8 cellular contexts compared by ENCODE assay signal in the genomic region with DNA sequence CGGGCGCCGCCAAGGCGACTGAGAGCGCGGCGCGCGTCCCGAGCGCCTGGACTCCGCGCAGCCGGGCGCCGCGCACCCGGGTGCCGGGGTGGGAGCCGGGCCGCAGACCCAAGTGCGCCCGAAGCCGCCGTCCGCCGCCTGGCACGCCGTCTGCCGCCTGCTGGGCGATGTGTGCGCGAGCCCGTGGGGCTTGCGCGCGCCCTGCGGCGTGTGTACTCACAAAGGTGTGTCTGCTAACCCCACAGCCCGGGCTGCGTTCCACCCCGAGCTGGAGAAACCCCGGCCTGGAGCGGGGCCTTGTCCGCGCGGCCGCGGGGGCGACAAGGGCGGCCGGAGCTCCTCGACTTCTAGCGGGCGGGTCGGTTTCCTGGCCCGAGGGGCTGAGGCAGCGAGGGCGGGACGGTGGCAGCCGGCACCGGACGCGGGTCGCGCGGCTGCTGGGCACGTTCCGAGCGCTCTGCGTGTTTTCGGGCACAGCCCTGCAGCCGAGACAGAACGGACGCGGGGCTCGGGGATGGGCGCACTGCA. TPM values are rescaled to one million over a fixed set of nuclear protein-coding genes. Genes with fewer than 3 reads are reported as not detected.
A peak's percentile ranks its signal among the peaks of the same experiment; 100 is the strongest.
DNase-seq lines count a peak whose midpoint lies in the region; ATAC-seq and TF ChIP-seq lines count a peak whose summit lies in the region.

No MANE protein-coding gene starts in this region.

- H3K27ac ChIP-seq in PC-9 = peak overlapping the region; percentile 64
- H3K27ac ChIP-seq in testis = peak overlapping the region; percentile 89 to 96

- H2AFZ ChIP-seq in PC-9 = peak overlapping the region; percentile 93

- intact Hi-C loops in PC-9 (cut with micrococcal nuclease; ENCODE audit: unreplicated experiment) (loop anchor here (1.0 to 5.0 kb wide), 7 partner anchors 25 to 276 kb away; partner anchors contain the start of gene SMIM15), natural killer cell (cut with micrococcal nuclease) (no loop called here), testis (cut with DNase I; ENCODE audit: low total_unique reads) (loop anchor here (10.0 kb wide), 1 partner anchor 294 kb away; no protein-coding TSS in a partner anchor)

- TF ChIP-seq CTCF in PC-9 (conservative IDR thresholded peaks at IDR 0.05) (peak; percentile 33; the same call in 1 of the 2 replicates), fibroblast of pulmonary artery (IDR thresholded peaks at IDR 0.05; ENCODE audit: low read length, missing control alignments) (peak; percentile 28), natural killer cell (IDR thresholded peaks at IDR 0.05) (peak; percentile 45), testis (IDR thresholded peaks at IDR 0.05) (peak in 2 of 3 experiments; percentile 21 to 42)

- H3K27ac Mint-ChIP-seq in natural killer cell = peak overlapping the region; percentile 79 to 99

- CTCF ChIA-PET in PC-9 (lab: Charles Lee) = interaction anchor here (0.9 to 1.0 kb wide), 2 partner anchors 19 to 324 kb away, joined by 3 to 6 read pairs; no protein-coding TSS in a partner anchor

- peaks cover 19 to 46% of the 10 kb centered on the region in 2 donors for H3K27me3 Mint-ChIP-seq in natural killer cell (ENCODE audit: low read depth in 2 of 2)

- WGBS in testis, 2 donors = 0% methylated on average over 39 of the region's 78 CpGs; no CpG with 5 or more reads in 1 of the 2 donors

- H3K9me3 ChIP-seq in PC-9 (ENCODE audit: insufficient read depth, low read depth) (no peaks in the 10 kb centered on the region), testis (no peaks in the 10 kb centered on the region)

- TF ChIP-seq POLR2A in testis (IDR thresholded peaks at IDR 0.05) = no peak

- ATAC-seq in GM19328 (IDR thresholded peaks at IDR 0.05; ENCODE audit: unreplicated experiment) = peak; percentile 25
- ATAC-seq in HG03439 (IDR thresholded peaks at IDR 0.05; ENCODE audit: unreplicated experiment) = peak; percentile 31
- peak; percentile 12 to 35 (median 27) for ATAC-seq in natural killer cell

- H3K36me3 ChIP-seq in PC-9 (ENCODE audit: low read depth) (no peaks in the 10 kb centered on the region), testis (ENCODE audit: low read depth, missing control alignments) (no peaks in the 10 kb centered on the region)

- BruUV-seq in PC-9 (replicated peaks; lab: Mats Ljungman, UMichigan) = TSS peak; percentile 59

- no peaks in the 10 kb centered on the region for H3K36me3 Mint-ChIP-seq in natural killer cell

- H3K4me1 Mint-ChIP-seq in natural killer cell = peaks cover 43 to 53% of the 10 kb centered on the region in 2 donors

- POLR2A ChIA-PET in PC-9 (lab: Charles Lee; ENCODE audit: unreplicated experiment) = interaction anchor here (0.5 to 1.6 kb wide), 14 partner anchors 18 to 1133 kb away, joined by 3 to 18 read pairs (median 4); no protein-coding TSS in a partner anchor

- H3K4me3 ChIP-seq in PC-9 (peak overlapping the region; percentile 97), fibroblast of pulmonary artery (replicated peaks; ENCODE audit: low read depth, low read length) (peak overlapping the region; percentile 78), testis (peak overlapping the region; percentile 85 to 91)

- H3K4me1 ChIP-seq in PC-9 (replicated peaks; ENCODE audit: insufficient read depth) = peaks cover 54% of the 10 kb centered on the region
- H3K4me1 ChIP-seq in testis = peaks cover 9% of the 10 kb centered on the region

- H3K9me3 Mint-ChIP-seq in natural killer cell = no peaks in the 10 kb centered on the region

- H3K4me2 ChIP-seq in PC-9 = peak overlapping the region; percentile 91

- no peaks in the 10 kb centered on the region for H3K9me2 ChIP-seq in PC-9 (ENCODE audit: insufficient read depth)

- DNase-seq in CD1c-positive myeloid dendritic cell (ENCODE audit: extremely low spot score) (peak; percentile 82), PC-9 (peak; percentile 67 to 78), fibroblast of pulmonary artery (ENCODE audit: low read depth) (peak; percentile 83), natural killer cell (peak; percentile 70), testis (peak; percentile 78)
- peak; percentile 91 for DNase-seq in activated effector memory CD4-positive, alpha-beta T cell treated with anti-CD3 and anti-CD28 coated beads, Interleukin-2, amount 50 U/mL, for 16 hours

- H3K27me3 ChIP-seq in PC-9 (ENCODE audit: insufficient read depth, low read depth) = no peaks in the 10 kb centered on the region
- no peaks in the 10 kb centered on the region for H3K27me3 ChIP-seq in testis

- peaks cover 23% of the 10 kb centered on the region for H4K20me1 ChIP-seq in PC-9 (ENCODE audit: insufficient read depth)

- peak overlapping the region; percentile 97 for H3K4me3 Mint-ChIP-seq in natural killer cell

- H3F3A ChIP-seq in PC-9 (ENCODE audit: insufficient read depth, low read depth) = peaks cover 28% of the 10 kb centered on the region; the same call in 1 of the 2 replicates

- peaks cover 42% of the 10 kb centered on the region for H3K79me2 ChIP-seq in PC-9 (ENCODE audit: low read depth)

RNA-seq across cellular contexts. Expression of gene ZSWIM6, which starts 1.1 kb away (rescaled TPM):
- 9.7 and 12.9 TPM in 2 replicates for total RNA-seq in PC-9 (2021)
- total RNA-seq in natural killer cell = 10 to 100 TPM in 2 of 3 donors, 1 to 10 TPM in 1; 8.7 to 11.4 (median 10.5) TPM
- 10 to 100 TPM; 16.5 to 18.0 TPM for total RNA-seq in testis
- 14.6 TPM for polyA plus RNA-seq in testis (ENCODE audit: insufficient read depth, low read depth, low replicate concordance)

Comparison
In these comparisons a context has a peak if more than half of its experiments do, and no peak if none do; other contexts are left out.
1. Peak in every context shown above with its lines: DNase-seq, ATAC-seq, H3K4me3 ChIP-seq and H3K27ac ChIP-seq.